ENCODE assay signal across 17 cellular contexts in the genomic region with DNA sequence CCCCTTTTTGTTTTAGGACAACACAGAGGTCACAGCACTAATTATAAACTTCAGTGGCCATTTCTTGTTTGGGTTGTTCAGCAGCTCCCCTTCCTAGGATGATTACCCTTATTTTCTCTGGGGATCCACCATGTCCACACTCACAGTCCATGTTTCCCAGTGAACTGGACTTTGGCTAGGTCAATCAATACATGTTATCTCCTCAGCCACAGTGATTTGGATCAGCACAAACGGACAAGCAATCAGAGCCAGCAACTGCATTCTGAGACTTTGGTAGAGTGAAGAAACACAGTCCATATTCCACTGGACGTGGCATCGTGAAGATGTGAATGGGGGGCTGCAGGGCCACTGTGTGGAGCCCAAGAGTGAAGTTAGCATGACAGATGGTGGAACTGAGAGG. TPM values are rescaled to one million over a fixed set of nuclear protein-coding genes. Genes with fewer than 3 reads are reported as not detected.
"Had no signal": no experiment of that assay in that cellular context is flagged by ENCODE, and none has a peak within 500 bp of the region (broad histone marks: within the 10 kb centered on the region; RNA-seq: fewer than 3 reads in every experiment).

No MANE protein-coding gene starts in this region.

- H3K9me3 ChIP-seq: esophagus muscularis mucosa, gastrocnemius medialis, heart right ventricle, left lung, upper lobe of left lung, uterus had no signal

- H3K4me2 ChIP-seq: smooth muscle cell had no signal

- ATAC-seq: gastrocnemius medialis; heart right ventricle; left lung; naive thymus-derived CD8-positive, alpha-beta T cell had no signal

- H3K27me3 ChIP-seq: esophagus muscularis mucosa, gastrocnemius medialis, heart right ventricle, left lung, upper lobe of left lung, uterus had no signal

- H3K4me3 Mint-ChIP-seq: naive thymus-derived CD8-positive, alpha-beta T cell had no signal

- H3K27ac ChIP-seq: esophagus muscularis mucosa, gastrocnemius medialis, heart right ventricle, left lung, upper lobe of left lung, uterus had no signal

- H3K4me3 ChIP-seq: esophagus muscularis mucosa, gastrocnemius medialis, heart right ventricle, left lung, lung, smooth muscle cell, upper lobe of left lung, uterus had no signal

- H3K4me1 ChIP-seq: gastrocnemius medialis, uterus had no signal

- H3K9me3 Mint-ChIP-seq: naive thymus-derived CD8-positive, alpha-beta T cell had no signal

- H3K36me3 ChIP-seq: uterus had no signal

- DNase-seq: effector memory CD4-positive, alpha-beta T cell; gastrocnemius medialis; heart right ventricle; islet precursor cell; left lung; mesenchymal stem cell; midbrain; naive thymus-derived CD8-positive, alpha-beta T cell; posterior cingulate gyrus; stimulated activated CD4-positive, alpha-beta T cell treated with anti-CD3 and anti-CD28 coated beads, Interleukin-2, amount 100 ng/mL, for 48 hours; stimulated activated naive CD4-positive, alpha-beta T cell treated with Interleukin-2 at 50 U/mL for 16 hours; upper lobe of left lung; uterus had no signal

- H3K27me3 Mint-ChIP-seq: naive thymus-derived CD8-positive, alpha-beta T cell had no signal

RNA-seq across cellular contexts. Expression of a gene that starts 4.6 kb away (rescaled TPM):
- polyA plus RNA-seq: neural cell had no signal
